Comparison of ENCODE assay signal across 28 cellular contexts in genomic region chr7:80129785-80130184, GRCh38. TPM values are rescaled to one million over a fixed set of nuclear protein-coding genes. Genes with fewer than 3 reads are reported as not detected.
"Had no signal": no experiment of that assay in that cellular context is flagged by ENCODE, and none has a peak within 500 bp of the region (broad histone marks: within the 10 kb centered on the region; RNA-seq: fewer than 3 reads in every experiment).

No MANE protein-coding gene starts in this region.

- DNase-seq: activated CD4-positive, alpha-beta memory T cell treated with anti-CD3 and anti-CD28 coated beads for 36 hours; activated CD4-positive, alpha-beta T cell treated with anti-CD3 and anti-CD28 coated beads for 36 hours; activated CD4-positive, alpha-beta T cell treated with anti-CD3 and anti-CD28 coated beads, Interleukin-2, amount 10 ng/mL, durations not matched to agents 24 days and 14 days; activated CD4-positive, CD25-positive, alpha-beta regulatory T cell; activated CD4-positive, CD25-positive, alpha-beta regulatory T cell treated with anti-CD3 and anti-CD28 coated beads, Interleukin-2, amount 50 U/mL, for 72 hours; activated CD8-positive, alpha-beta memory T cell treated with anti-CD3 and anti-CD28 coated beads, Interleukin-2, amount 10 ng/mL, durations not matched to agents 7 days and 5 days; activated CD8-positive, alpha-beta memory T cell treated with anti-CD3 and anti-CD28 coated beads, Interleukin-2, amount 50 U/mL, for 4 hours; activated CD8-positive, alpha-beta T cell treated with anti-CD3 and anti-CD28 coated beads, Interleukin-2, amount 10 ng/mL, durations not matched to agents 7 days and 5 days; activated gamma-delta T cell; activated naive CD4-positive, alpha-beta T cell; activated naive CD4-positive, alpha-beta T cell treated with anti-CD3 and anti-CD28 coated beads, Interleukin-2, amount 10 ng/mL, durations not matched to agents 7 days and 5 days; activated naive CD8-positive, alpha-beta T cell treated with anti-CD3 and anti-CD28 coated beads, Interleukin-2, amount 10 ng/mL, durations not matched to agents 7 days and 5 days; activated T-cell treated with anti-CD3 and anti-CD28 coated beads, Interleukin-2, amount 50 U/mL, for 1 hour; activated T-cell treated with anti-CD3 and anti-CD28 coated beads, Interleukin-2, amount 50 U/mL, for 48 hours; amygdala; aorta; body of pancreas; caudate nucleus; cortex of kidney; dermis blood vessel endothelial cell; effector CD8-positive, alpha-beta T cell; esophagus squamous epithelium; foreskin melanocyte; head of caudate nucleus; T-helper 2 cell had no signal

- H3K27me3 ChIP-seq: body of pancreas, esophagus squamous epithelium, gastroesophageal sphincter had no signal

- H3K4me3 ChIP-seq: body of pancreas, esophagus squamous epithelium, gastroesophageal sphincter had no signal

- H3K4me1 Mint-ChIP-seq: activated CD8-positive, alpha-beta memory T cell treated with anti-CD3 and anti-CD28 coated beads, Interleukin-2, amount 10 ng/mL, durations not matched to agents 7 days and 5 days had no signal

- H3K36me3 Mint-ChIP-seq: activated CD4-positive, alpha-beta memory T cell treated with anti-CD3 and anti-CD28 coated beads for 36 hours; activated naive CD4-positive, alpha-beta T cell treated with anti-CD3 and anti-CD28 coated beads, Interleukin-2, amount 10 ng/mL, durations not matched to agents 7 days and 5 days; activated naive CD8-positive, alpha-beta T cell treated with anti-CD3 and anti-CD28 coated beads, Interleukin-2, amount 10 ng/mL, durations not matched to agents 7 days and 5 days had no signal

- ATAC-seq: activated CD4-positive, alpha-beta T cell treated with anti-CD3 and anti-CD28 coated beads for 36 hours; activated CD8-positive, alpha-beta memory T cell treated with anti-CD3 and anti-CD28 coated beads, Interleukin-2, amount 10 ng/mL, durations not matched to agents 7 days and 5 days; activated CD8-positive, alpha-beta T cell treated with anti-CD3 and anti-CD28 coated beads, Interleukin-2, amount 10 ng/mL, durations not matched to agents 7 days and 5 days; activated naive CD4-positive, alpha-beta T cell treated with anti-CD3 and anti-CD28 coated beads, Interleukin-2, amount 50 U/mL, for 72 hours; body of pancreas; gastroesophageal sphincter had no signal

- H3K36me3 ChIP-seq: esophagus squamous epithelium, gastroesophageal sphincter had no signal

- H3K9me3 ChIP-seq: body of pancreas, esophagus squamous epithelium, gastroesophageal sphincter had no signal

- H3K4me3 Mint-ChIP-seq: activated CD4-positive, alpha-beta memory T cell treated with anti-CD3 and anti-CD28 coated beads for 36 hours; activated CD4-positive, alpha-beta T cell treated with anti-CD3 and anti-CD28 coated beads for 36 hours; activated CD4-positive, alpha-beta T cell treated with anti-CD3 and anti-CD28 coated beads, Interleukin-2, amount 10 ng/mL, durations not matched to agents 24 days and 14 days; activated CD8-positive, alpha-beta memory T cell treated with anti-CD3 and anti-CD28 coated beads, Interleukin-2, amount 10 ng/mL, durations not matched to agents 7 days and 5 days; activated CD8-positive, alpha-beta T cell treated with anti-CD3 and anti-CD28 coated beads, Interleukin-2, amount 10 ng/mL, durations not matched to agents 7 days and 5 days; activated naive CD4-positive, alpha-beta T cell treated with anti-CD3 and anti-CD28 coated beads, Interleukin-2, amount 10 ng/mL, durations not matched to agents 7 days and 5 days; activated naive CD8-positive, alpha-beta T cell treated with anti-CD3 and anti-CD28 coated beads, Interleukin-2, amount 10 ng/mL, durations not matched to agents 7 days and 5 days had no signal

- H3K27ac ChIP-seq: body of pancreas, epithelial cell of prostate, esophagus squamous epithelium, gastroesophageal sphincter had no signal

- H3K27ac Mint-ChIP-seq: activated CD4-positive, alpha-beta memory T cell treated with anti-CD3 and anti-CD28 coated beads for 36 hours; activated CD4-positive, alpha-beta T cell treated with anti-CD3 and anti-CD28 coated beads for 36 hours; activated CD4-positive, alpha-beta T cell treated with anti-CD3 and anti-CD28 coated beads, Interleukin-2, amount 10 ng/mL, durations not matched to agents 24 days and 14 days; activated CD8-positive, alpha-beta memory T cell treated with anti-CD3 and anti-CD28 coated beads, Interleukin-2, amount 10 ng/mL, durations not matched to agents 7 days and 5 days; activated CD8-positive, alpha-beta T cell treated with anti-CD3 and anti-CD28 coated beads, Interleukin-2, amount 10 ng/mL, durations not matched to agents 7 days and 5 days; activated naive CD4-positive, alpha-beta T cell treated with anti-CD3 and anti-CD28 coated beads, Interleukin-2, amount 10 ng/mL, durations not matched to agents 7 days and 5 days; activated naive CD4-positive, alpha-beta T cell treated with anti-CD3 and anti-CD28 coated beads, Interleukin-2, amount 50 U/mL, for 72 hours; activated naive CD8-positive, alpha-beta T cell treated with anti-CD3 and anti-CD28 coated beads, Interleukin-2, amount 10 ng/mL, durations not matched to agents 7 days and 5 days had no signal

- H3K9me3 Mint-ChIP-seq: activated CD4-positive, alpha-beta memory T cell treated with anti-CD3 and anti-CD28 coated beads for 36 hours; activated CD4-positive, alpha-beta T cell treated with anti-CD3 and anti-CD28 coated beads, Interleukin-2, amount 10 ng/mL, durations not matched to agents 24 days and 14 days; activated naive CD4-positive, alpha-beta T cell treated with anti-CD3 and anti-CD28 coated beads, Interleukin-2, amount 10 ng/mL, durations not matched to agents 7 days and 5 days; activated naive CD8-positive, alpha-beta T cell treated with anti-CD3 and anti-CD28 coated beads, Interleukin-2, amount 10 ng/mL, durations not matched to agents 7 days and 5 days had no signal

RNA-seq across cellular contexts. Expression of gene GNAI1, which starts 4.8 kb away (rescaled TPM):
- total RNA-seq: activated CD8-positive, alpha-beta T cell treated with anti-CD3 and anti-CD28 coated beads, Interleukin-2, amount 10 ng/mL, durations not matched to agents 7 days and 5 days had no signal
